ENCODE assay signal across 8 cellular contexts in genomic region chr10:108911814-108912541, GRCh38.
DNase-seq lines count a peak whose midpoint lies in the region; ATAC-seq and TF ChIP-seq lines count a peak whose summit lies in the region.

No MANE protein-coding gene starts in this region.

- intact Hi-C loops in activated CD4-positive, alpha-beta T cell treated with anti-CD3 and anti-CD28 coated beads, Interleukin-2, amount 10 ng/mL, durations not matched to agents 24 days and 14 days (cut with micrococcal nuclease): no loop called here

- no peak overlapping the region for H3K27ac Mint-ChIP-seq in activated CD4-positive, alpha-beta T cell treated with anti-CD3 and anti-CD28 coated beads, Interleukin-2, amount 10 ng/mL, durations not matched to agents 24 days and 14 days

- no peaks in the 10 kb centered on the region for H3K9me3 Mint-ChIP-seq in activated CD4-positive, alpha-beta T cell treated with anti-CD3 and anti-CD28 coated beads, Interleukin-2, amount 10 ng/mL, durations not matched to agents 24 days and 14 days

- no peak overlapping the region for H3K27ac ChIP-seq in WERI-Rb-1

- no peaks in the 10 kb centered on the region for H3K36me3 ChIP-seq in WERI-Rb-1

- no peak overlapping the region for H3K4me3 Mint-ChIP-seq in activated CD4-positive, alpha-beta T cell treated with anti-CD3 and anti-CD28 coated beads, Interleukin-2, amount 10 ng/mL, durations not matched to agents 24 days and 14 days

- H3K27me3 Mint-ChIP-seq in activated CD4-positive, alpha-beta T cell treated with anti-CD3 and anti-CD28 coated beads, Interleukin-2, amount 10 ng/mL, durations not matched to agents 24 days and 14 days: peaks cover 8% of the 10 kb centered on the region

- no peaks in the 10 kb centered on the region for H3K9me3 ChIP-seq in WERI-Rb-1 (ENCODE audit: severe bottlenecking)

- H3K4me3 ChIP-seq in WERI-Rb-1 (ENCODE audit: low read depth, low read length): peak overlapping the region; percentile 86

- peak; percentile 79 for TF ChIP-seq CTCF in WERI-Rb-1 (IDR thresholded peaks at IDR 0.05; ENCODE audit: low read depth, low read length)

- H3K4me1 Mint-ChIP-seq in activated CD4-positive, alpha-beta T cell treated with anti-CD3 and anti-CD28 coated beads, Interleukin-2, amount 10 ng/mL, durations not matched to agents 24 days and 14 days: no peaks in the 10 kb centered on the region

- no peaks in the 10 kb centered on the region for H3K27me3 ChIP-seq in WERI-Rb-1 (ENCODE audit: insufficient read depth, low read depth, severe bottlenecking)

- peak; percentile 91 for DNase-seq in WERI-Rb-1
- peak; percentile 15 to 21 for DNase-seq in hippocampal formation (lab: John Stamatoyannopoulos, UW)
- DNase-seq in putamen (ENCODE audit: low spot score): peak; percentile 8
- DNase-seq in NCI-H2081 treated with DMSO at 0.1 percent for 48 hours (lab: John Stamatoyannopoulos, UW): no peak
- no peak for DNase-seq in activated CD4-positive, alpha-beta T cell treated with anti-CD3 and anti-CD28 coated beads, Interleukin-2, amount 10 ng/mL, durations not matched to agents 24 days and 14 days

- no peaks in the 10 kb centered on the region for H3K36me3 Mint-ChIP-seq in activated CD4-positive, alpha-beta T cell treated with anti-CD3 and anti-CD28 coated beads, Interleukin-2, amount 10 ng/mL, durations not matched to agents 24 days and 14 days (ENCODE audit: low read depth)

- ATAC-seq in GM18502 (IDR thresholded peaks at IDR 0.05; ENCODE audit: poor library complexity, unreplicated experiment) (peak; percentile 64), HG02973 (IDR thresholded peaks at IDR 0.05; ENCODE audit: unreplicated experiment) (peak; percentile 72), GM18868 (IDR thresholded peaks at IDR 0.05; ENCODE audit: unreplicated experiment) (no peak)

Comparison
In these comparisons a context has a peak if more than half of its experiments do, and no peak if none do; other contexts are left out.
1. DNase-seq: peak in WERI-Rb-1 (single experiment), hippocampal formation (2 of 2) and putamen (single experiment); none in NCI-H2081 treated with DMSO at 0.1 percent for 48 hours (single experiment) and activated CD4-positive, alpha-beta T cell treated with anti-CD3 and anti-CD28 coated beads, Interleukin-2, amount 10 ng/mL, durations not matched to agents 24 days and 14 days (single experiment).